13 cellular contexts compared by ENCODE assay signal in genomic region chr6:52919511-52919910, GRCh38. TPM values are rescaled to one million over a fixed set of nuclear protein-coding genes. Genes with fewer than 3 reads are reported as not detected.
"Had no signal": no experiment of that assay in that cellular context is flagged by ENCODE, and none has a peak within 500 bp of the region (broad histone marks: within the 10 kb centered on the region; RNA-seq: fewer than 3 reads in every experiment).

No MANE protein-coding gene starts in this region.

RNA-seq across cellular contexts. Expression of gene GSTA3, which starts 10.0 kb away (rescaled TPM):
- total RNA-seq: activated B cell treated with CpG ODN at 0.5 μM for 24 hours; activated CD4-positive, alpha-beta T cell treated with anti-CD3 and anti-CD28 coated beads for 36 hours; activated naive CD4-positive, alpha-beta T cell treated with anti-CD3 and anti-CD28 coated beads, Interleukin-2, amount 50 U/mL, for 72 hours; activated T-helper 17 cell treated with anti-CD3 and anti-CD28 coated beads, Interleukin-2, amount 50 U/mL, for 72 hours; astrocyte; gastroesophageal sphincter; left colon; lung microvascular endothelial cell; natural killer cell treated with Interleukin-12 subunit alpha and Interleukin-12 subunit beta and Interleukin-15 and Interleukin-18, amount 100 ng/mL, for 72 hours; osteocyte; right atrium auricular region; urinary bladder had no signal
- polyA plus RNA-seq: thymus, urinary bladder had no signal
